1 cellular context compared by ENCODE assay signal in genomic region chr19:39428309-39429112, GRCh38.
TF ChIP-seq lines count a peak whose summit lies in the region.

No MANE protein-coding gene starts in this region.

TF ChIP-seq in GM12878, 131 proteins besides CTCF, POLR2A, EP300 and RAD21:
- TF ChIP-seq CHD2 (IDR thresholded peaks at IDR 0.05; ENCODE audit: borderline replicate concordance, low read depth, low read length) (no peak), POLR2AphosphoS5 (IDR thresholded peaks at IDR 0.05; ENCODE audit: low read length) (0 out of 2 replicates have a peak, but pooled peaks have one; percentile 20), KDM1A (IDR thresholded peaks at IDR 0.05; ENCODE audit: borderline replicate concordance) (no peak)
